Comparison of ENCODE assay signal across 11 cellular contexts in the genomic region with DNA sequence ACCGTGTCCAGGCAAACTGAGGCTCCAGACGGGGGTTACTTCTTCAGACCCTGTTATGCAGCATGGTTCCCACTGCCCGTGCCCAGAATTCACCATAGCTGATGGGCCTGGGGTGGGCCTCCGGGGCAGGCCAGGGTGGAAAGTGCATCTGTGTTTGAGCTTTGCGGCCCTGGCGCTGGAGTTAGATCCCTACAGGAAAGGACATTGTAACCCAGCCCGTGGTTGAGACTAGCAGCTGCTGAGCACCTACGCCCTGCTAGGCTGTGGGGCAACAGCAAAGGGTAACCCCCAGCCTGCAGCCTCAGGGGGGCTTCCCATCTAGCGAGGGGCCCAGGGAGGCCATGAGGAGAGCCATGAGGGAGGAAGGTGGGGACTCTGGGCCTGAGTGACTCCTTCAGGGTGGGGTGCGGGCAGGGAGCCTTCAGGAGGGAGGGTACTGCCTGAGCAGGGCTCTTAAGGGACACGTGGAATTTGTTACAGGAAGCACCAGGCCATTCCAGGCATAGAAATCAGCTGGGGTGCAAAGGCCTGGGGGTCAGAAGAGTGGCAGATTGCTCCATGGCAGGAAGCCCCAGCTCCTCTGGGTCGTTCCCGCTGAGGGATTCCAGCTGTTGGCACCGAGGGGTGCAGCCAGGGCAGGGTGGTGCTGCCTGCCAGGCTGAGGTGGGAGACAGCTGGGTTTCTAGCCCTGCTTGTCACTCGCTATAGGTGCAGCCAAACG. TPM values are rescaled to one million over a fixed set of nuclear protein-coding genes. Genes with fewer than 3 reads are reported as not detected.
DNase-seq lines count a peak whose midpoint lies in the region; ATAC-seq and TF ChIP-seq lines count a peak whose summit lies in the region.
"Had no signal": no experiment of that assay in that cellular context is flagged by ENCODE, and none has a peak within 500 bp of the region (broad histone marks: within the 10 kb centered on the region; RNA-seq: fewer than 3 reads in every experiment).

No MANE protein-coding gene starts in this region.

- peaks cover 37% of the 10 kb centered on the region for H3K36me3 Mint-ChIP-seq in CD4-positive, alpha-beta T cell (ENCODE audit: low read depth)

- peak overlapping the region; percentile 55 for H3K27ac Mint-ChIP-seq in CD4-positive, alpha-beta T cell

- TF ChIP-seq POLR2A in sigmoid colon (IDR thresholded peaks at IDR 0.05) = no peak

- H3K4me3 ChIP-seq in hepatocyte = no peak overlapping the region
- H3K4me3 ChIP-seq in sigmoid colon = no peak overlapping the region

- no peak for TF ChIP-seq EP300 in sigmoid colon (IDR thresholded peaks at IDR 0.05)

- H3K4me1 Mint-ChIP-seq in CD4-positive, alpha-beta T cell (ENCODE audit: low read depth) = peaks cover 40% of the 10 kb centered on the region

- no peak overlapping the region for H3K4me2 ChIP-seq in hepatocyte

- no peaks in the 10 kb centered on the region for H3K79me2 ChIP-seq in hepatocyte

- H3K9me3 Mint-ChIP-seq in CD4-positive, alpha-beta T cell = no peaks in the 10 kb centered on the region

- CTCF ChIA-PET in CD4-positive, alpha-beta T cell (lab: Charles Lee) = no interaction called here

- WGBS in hepatocyte (ENCODE audit: low lambda C conversion rate, missing lambda C conversion rate) = 83% methylated on average over 14 of the region's 16 CpGs
- 68 to 73% methylated on average over 16 of the region's 16 CpGs for WGBS in sigmoid colon, 2 donors

- H3K27ac ChIP-seq in CD4-positive, alpha-beta T cell (ENCODE audit: low read depth, low read length) = peak overlapping the region; percentile 22
- H3K27ac ChIP-seq in angular gyrus (ENCODE audit: low read depth, low read length) (peak overlapping the region; percentile 59), hepatocyte (peak overlapping the region; percentile 60), sigmoid colon (peak overlapping the region; percentile 71 to 85 (median 81))

- ATAC-seq in CD4-positive, alpha-beta T cell (ENCODE audit: poor library complexity) = no peak
- ATAC-seq in HG02798 (IDR thresholded peaks at IDR 0.05; ENCODE audit: poor library complexity, unreplicated experiment) (no peak), GM19397 (IDR thresholded peaks at IDR 0.05; ENCODE audit: unreplicated experiment) (no peak)

- H3K27me3 ChIP-seq in CD4-positive, alpha-beta T cell (ENCODE audit: control insufficient read depth, insufficient read depth, low read length) = no peaks in the 10 kb centered on the region
- H3K27me3 ChIP-seq in hepatocyte (no peaks in the 10 kb centered on the region), sigmoid colon (no peaks in the 10 kb centered on the region)

- H4K20me1 ChIP-seq in hepatocyte (ENCODE audit: insufficient read depth, poor library complexity, severe bottlenecking) = no peaks in the 10 kb centered on the region

- POLR2A ChIA-PET in CD4-positive, alpha-beta T cell (lab: Charles Lee) = interaction anchor here (0.8 to 1.9 kb wide), 3 partner anchors 21 to 61 kb away, joined by 3 to 6 read pairs (median 3); no protein-coding TSS in a partner anchor

- intact Hi-C loops in CD4-positive, alpha-beta T cell (cut with DNase I, micrococcal nuclease) = no loop called here
- intact Hi-C loops in sigmoid colon (cut with DNase I) = no loop called here

- no peaks in the 10 kb centered on the region for H3K36me3 ChIP-seq in hepatocyte (replicated peaks; ENCODE audit: insufficient read depth, low read depth)
- peaks cover 0 to 1% (median 0%) of the 10 kb centered on the region in 4 donors for H3K36me3 ChIP-seq in sigmoid colon

- no peaks in the 10 kb centered on the region for H3K9me3 ChIP-seq in CD4-positive, alpha-beta T cell (ENCODE audit: control insufficient read depth, low read length)
- no peaks in the 10 kb centered on the region for H3K9me3 ChIP-seq in hepatocyte (ENCODE audit: low read depth)
- no peaks in the 10 kb centered on the region for H3K9me3 ChIP-seq in sigmoid colon

- DNase-seq in CD4-positive, alpha-beta T cell = no peak
- no peak for DNase-seq in hepatocyte (ENCODE audit: low spot score)
- DNase-seq in sigmoid colon = no peak
- no peak for DNase-seq in NCI-H1436 treated with DMSO at 0.1 percent for 48 hours (lab: John Stamatoyannopoulos, UW)
- DNase-seq in NCI-H2029 treated with DMSO at 0.1 percent for 48 hours (lab: John Stamatoyannopoulos, UW) = no peak
- DNase-seq: Calu3, NCI-H2081 treated with DMSO at 0.1 percent for 48 hours had no signal

- TF ChIP-seq CTCF in CD4-positive, alpha-beta T cell (IDR thresholded peaks at IDR 0.05) = no peak
- TF ChIP-seq CTCF in hepatocyte (IDR thresholded peaks at IDR 0.05; ENCODE audit: poor library complexity) (no peak), sigmoid colon (IDR thresholded peaks at IDR 0.05) (no peak)

- H3K9me2 ChIP-seq in hepatocyte (replicated peaks; ENCODE audit: insufficient read depth) = no peaks in the 10 kb centered on the region

- no peak overlapping the region for H2AFZ ChIP-seq in hepatocyte

- H3K27me3 Mint-ChIP-seq in CD4-positive, alpha-beta T cell = no peaks in the 10 kb centered on the region

- H3K4me3 Mint-ChIP-seq in CD4-positive, alpha-beta T cell = no peak overlapping the region

- peaks cover 19% of the 10 kb centered on the region for H3K4me1 ChIP-seq in hepatocyte (ENCODE audit: insufficient read depth)
- peaks cover 0 to 66% (median 59%) of the 10 kb centered on the region in 4 donors for H3K4me1 ChIP-seq in sigmoid colon

RNA-seq across cellular contexts. Expression of a gene that starts 18.9 kb away (rescaled TPM):
- 10 to 100 TPM; 61.9 to 62.6 TPM for total RNA-seq in CD4-positive, alpha-beta T cell
- 4.1 and 13.4 TPM in 2 replicates for total RNA-seq in hepatocyte
- polyA plus RNA-seq in hepatocyte = 3.0 and 4.3 TPM in 2 replicates
- 10 to 100 TPM; 15.5 to 19.7 (median 18.9) TPM for total RNA-seq in sigmoid colon
- polyA plus RNA-seq in sigmoid colon = 10 to 100 TPM in 2 of 3 donors, 1 to 10 TPM in 1; 4.2 to 37.2 (median 16.2) TPM
- total RNA-seq: RPMI7951 had no signal

RNA-seq across cellular contexts. Expression of a gene that starts 44.1 kb away (rescaled TPM):
- total RNA-seq in CD4-positive, alpha-beta T cell = 10 to 100 TPM; 63.0 to 67.3 TPM
- total RNA-seq in hepatocyte (32.2 and 32.8 TPM in 2 replicates), sigmoid colon (10 to 100 TPM; 49.7 to 90.8 (median 54.7) TPM)
- polyA plus RNA-seq in hepatocyte (7.3 and 10.7 TPM in 2 replicates), sigmoid colon (10 to 100 TPM in 2 of 3 donors, 1 to 10 TPM in 1; 7.6 to 27.4 (median 12.0) TPM)

Comparison
In these comparisons a context has a peak if more than half of its experiments do, and no peak if none do; other contexts are left out.
1. H3K27ac ChIP-seq: peak in every context shown above with its lines; median percentile 81 in sigmoid colon; 60 in hepatocyte; 59 in angular gyrus; 22 in CD4-positive, alpha-beta T cell.